ENCODE assay signal across 1 cellular context in the genomic region with DNA sequence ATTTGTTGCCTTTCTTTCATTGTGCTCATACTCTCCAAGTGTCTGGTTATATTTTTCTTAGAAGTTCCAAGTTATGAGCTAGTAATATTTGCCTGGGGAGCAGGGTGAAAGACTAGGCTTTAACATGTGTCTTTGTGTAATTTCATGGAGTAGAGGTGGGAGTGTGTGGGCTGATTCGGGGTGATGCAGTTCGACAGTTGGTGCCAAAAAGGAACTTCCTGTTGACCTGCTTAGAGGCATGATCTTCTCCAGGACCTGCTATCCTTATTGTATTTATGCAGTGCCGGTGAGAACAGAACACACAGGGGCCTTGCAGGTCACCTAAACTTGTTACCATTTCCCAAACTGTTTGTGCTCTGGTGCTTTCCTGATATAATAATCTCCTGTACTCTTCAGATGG.
TF ChIP-seq lines count a peak whose summit lies in the region.

No MANE protein-coding gene starts in this region.

TF ChIP-seq in GM23338, 12 proteins besides CTCF, POLR2A, EP300 and RAD21:
- TF ChIP-seq, protein P1, sequence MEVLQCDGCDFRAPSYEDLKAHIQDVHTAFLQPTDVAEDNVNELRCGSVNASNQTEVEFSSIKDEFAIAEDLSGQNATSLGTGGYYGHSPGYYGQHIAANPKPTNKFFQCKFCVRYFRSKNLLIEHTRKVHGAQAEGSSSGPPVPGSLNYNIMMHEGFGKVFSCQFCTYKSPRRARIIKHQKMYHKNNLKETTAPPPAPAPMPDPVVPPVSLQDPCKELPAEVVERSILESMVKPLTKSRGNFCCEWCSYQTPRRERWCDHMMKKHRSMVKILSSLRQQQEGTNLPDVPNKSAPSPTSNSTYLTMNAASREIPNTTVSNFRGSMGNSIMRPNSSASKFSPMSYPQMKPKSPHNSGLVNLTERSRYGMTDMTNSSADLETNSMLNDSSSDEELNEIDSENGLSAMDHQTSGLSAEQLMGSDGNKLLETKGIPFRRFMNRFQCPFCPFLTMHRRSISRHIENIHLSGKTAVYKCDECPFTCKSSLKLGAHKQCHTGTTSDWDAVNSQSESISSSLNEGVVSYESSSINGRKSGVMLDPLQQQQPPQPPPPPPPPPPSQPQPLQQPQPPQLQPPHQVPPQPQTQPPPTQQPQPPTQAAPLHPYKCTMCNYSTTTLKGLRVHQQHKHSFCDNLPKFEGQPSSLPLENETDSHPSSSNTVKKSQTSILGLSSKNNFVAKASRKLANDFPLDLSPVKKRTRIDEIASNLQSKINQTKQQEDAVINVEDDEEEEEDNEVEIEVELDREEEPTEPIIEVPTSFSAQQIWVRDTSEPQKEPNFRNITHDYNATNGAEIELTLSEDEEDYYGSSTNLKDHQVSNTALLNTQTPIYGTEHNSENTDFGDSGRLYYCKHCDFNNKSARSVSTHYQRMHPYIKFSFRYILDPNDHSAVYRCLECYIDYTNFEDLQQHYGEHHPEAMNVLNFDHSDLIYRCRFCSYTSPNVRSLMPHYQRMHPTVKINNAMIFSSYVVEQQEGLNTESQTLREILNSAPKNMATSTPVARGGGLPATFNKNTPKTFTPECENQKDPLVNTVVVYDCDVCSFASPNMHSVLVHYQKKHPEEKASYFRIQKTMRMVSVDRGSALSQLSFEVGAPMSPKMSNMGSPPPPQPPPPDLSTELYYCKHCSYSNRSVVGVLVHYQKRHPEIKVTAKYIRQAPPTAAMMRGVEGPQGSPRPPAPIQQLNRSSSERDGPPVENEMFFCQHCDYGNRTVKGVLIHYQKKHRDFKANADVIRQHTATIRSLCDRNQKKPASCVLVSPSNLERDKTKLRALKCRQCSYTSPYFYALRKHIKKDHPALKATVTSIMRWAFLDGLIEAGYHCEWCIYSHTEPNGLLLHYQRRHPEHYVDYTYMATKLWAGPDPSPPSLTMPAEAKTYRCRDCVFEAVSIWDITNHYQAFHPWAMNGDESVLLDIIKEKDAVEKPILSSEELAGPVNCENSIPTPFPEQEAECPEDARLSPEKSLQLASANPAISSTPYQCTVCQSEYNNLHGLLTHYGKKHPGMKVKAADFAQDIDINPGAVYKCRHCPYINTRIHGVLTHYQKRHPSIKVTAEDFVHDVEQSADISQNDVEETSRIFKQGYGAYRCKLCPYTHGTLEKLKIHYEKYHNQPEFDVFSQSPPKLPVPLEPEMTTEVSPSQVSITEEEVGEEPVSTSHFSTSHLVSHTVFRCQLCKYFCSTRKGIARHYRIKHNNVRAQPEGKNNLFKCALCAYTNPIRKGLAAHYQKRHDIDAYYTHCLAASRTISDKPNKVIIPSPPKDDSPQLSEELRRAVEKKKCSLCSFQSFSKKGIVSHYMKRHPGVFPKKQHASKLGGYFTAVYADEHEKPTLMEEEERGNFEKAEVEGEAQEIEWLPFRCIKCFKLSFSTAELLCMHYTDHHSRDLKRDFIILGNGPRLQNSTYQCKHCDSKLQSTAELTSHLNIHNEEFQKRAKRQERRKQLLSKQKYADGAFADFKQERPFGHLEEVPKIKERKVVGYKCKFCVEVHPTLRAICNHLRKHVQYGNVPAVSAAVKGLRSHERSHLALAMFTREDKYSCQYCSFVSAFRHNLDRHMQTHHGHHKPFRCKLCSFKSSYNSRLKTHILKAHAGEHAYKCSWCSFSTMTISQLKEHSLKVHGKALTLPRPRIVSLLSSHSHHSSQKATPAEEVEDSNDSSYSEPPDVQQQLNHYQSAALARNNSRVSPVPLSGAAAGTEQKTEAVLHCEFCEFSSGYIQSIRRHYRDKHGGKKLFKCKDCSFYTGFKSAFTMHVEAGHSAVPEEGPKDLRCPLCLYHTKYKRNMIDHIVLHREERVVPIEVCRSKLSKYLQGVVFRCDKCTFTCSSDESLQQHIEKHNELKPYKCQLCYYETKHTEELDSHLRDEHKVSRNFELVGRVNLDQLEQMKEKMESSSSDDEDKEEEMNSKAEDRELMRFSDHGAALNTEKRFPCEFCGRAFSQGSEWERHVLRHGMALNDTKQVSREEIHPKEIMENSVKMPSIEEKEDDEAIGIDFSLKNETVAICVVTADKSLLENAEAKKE (CRISPR knock-in tag; IDR thresholded peaks at IDR 0.05) = no peak
- TF ChIP-seq ZNF331 (CRISPR knock-in tag; IDR thresholded peaks at IDR 0.05; ENCODE audit: low read depth) (no peak), ZNF114 (CRISPR knock-in tag; IDR thresholded peaks at IDR 0.05) (no peak), EZH2 (IDR thresholded peaks at IDR 0.05; ENCODE audit: low read depth, unreplicated experiment) (no peak), STAT1 (IDR thresholded peaks at IDR 0.05; ENCODE audit: unreplicated experiment) (no peak), JUNB (IDR thresholded peaks at IDR 0.05; ENCODE audit: unreplicated experiment) (no peak)
- TF ChIP-seq, protein P2, sequence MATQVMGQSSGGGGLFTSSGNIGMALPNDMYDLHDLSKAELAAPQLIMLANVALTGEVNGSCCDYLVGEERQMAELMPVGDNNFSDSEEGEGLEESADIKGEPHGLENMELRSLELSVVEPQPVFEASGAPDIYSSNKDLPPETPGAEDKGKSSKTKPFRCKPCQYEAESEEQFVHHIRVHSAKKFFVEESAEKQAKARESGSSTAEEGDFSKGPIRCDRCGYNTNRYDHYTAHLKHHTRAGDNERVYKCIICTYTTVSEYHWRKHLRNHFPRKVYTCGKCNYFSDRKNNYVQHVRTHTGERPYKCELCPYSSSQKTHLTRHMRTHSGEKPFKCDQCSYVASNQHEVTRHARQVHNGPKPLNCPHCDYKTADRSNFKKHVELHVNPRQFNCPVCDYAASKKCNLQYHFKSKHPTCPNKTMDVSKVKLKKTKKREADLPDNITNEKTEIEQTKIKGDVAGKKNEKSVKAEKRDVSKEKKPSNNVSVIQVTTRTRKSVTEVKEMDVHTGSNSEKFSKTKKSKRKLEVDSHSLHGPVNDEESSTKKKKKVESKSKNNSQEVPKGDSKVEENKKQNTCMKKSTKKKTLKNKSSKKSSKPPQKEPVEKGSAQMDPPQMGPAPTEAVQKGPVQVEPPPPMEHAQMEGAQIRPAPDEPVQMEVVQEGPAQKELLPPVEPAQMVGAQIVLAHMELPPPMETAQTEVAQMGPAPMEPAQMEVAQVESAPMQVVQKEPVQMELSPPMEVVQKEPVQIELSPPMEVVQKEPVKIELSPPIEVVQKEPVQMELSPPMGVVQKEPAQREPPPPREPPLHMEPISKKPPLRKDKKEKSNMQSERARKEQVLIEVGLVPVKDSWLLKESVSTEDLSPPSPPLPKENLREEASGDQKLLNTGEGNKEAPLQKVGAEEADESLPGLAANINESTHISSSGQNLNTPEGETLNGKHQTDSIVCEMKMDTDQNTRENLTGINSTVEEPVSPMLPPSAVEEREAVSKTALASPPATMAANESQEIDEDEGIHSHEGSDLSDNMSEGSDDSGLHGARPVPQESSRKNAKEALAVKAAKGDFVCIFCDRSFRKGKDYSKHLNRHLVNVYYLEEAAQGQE (IDR thresholded peaks at IDR 0.05; ENCODE audit: unreplicated experiment) = no peak
TF ChIP-seq in GM23338: peak in this region for 0.
